ENCODE assay signal across 20 cellular contexts in the genomic region with DNA sequence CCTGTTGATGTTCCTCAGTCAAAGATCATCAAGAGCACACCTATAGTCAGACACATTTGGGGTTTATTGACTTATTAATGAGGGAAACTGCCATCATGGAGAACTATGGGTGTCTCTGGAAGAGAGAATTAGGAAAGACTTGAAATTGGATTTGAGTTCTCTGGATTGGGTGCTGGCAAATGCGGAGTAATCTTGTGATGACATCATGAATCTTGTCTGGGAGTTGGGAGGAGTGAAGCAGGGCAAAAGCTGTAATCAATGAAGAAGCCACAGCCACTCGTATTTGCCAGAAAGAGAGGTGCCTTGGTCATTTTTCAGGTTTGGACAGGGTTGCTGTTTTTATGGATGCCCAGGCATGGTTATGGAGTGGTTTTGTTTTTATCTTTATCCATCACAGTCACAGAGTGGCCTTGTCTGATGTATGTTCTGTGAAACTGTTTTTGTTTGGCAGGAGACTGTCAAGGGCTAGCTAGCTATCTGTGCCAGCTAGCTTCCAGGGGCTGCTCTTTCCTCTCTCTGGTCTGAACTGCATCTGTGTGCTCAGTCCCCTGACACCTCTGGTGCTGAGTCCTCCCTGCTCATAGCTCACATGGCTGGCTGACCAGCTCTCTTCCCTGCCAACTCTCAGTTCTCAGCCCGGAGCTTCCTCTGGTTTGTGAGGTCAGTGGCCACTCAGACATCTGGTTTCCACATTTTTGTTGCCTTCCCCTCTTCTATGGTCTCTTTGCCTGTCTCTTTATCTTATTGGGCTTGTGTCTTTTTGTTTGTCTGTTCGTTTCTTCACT.
"Had no signal": no experiment of that assay in that cellular context is flagged by ENCODE, and none has a peak within 500 bp of the region (broad histone marks: within the 10 kb centered on the region; RNA-seq: fewer than 3 reads in every experiment).

No MANE protein-coding gene starts in this region.

- H3K4me1 ChIP-seq: colonic mucosa, gastrocnemius medialis, neural progenitor cell had no signal

- H3K9me3 ChIP-seq: colonic mucosa, gastrocnemius medialis, tibial artery had no signal

- H3K4me3 ChIP-seq: colonic mucosa, dorsolateral prefrontal cortex, gastrocnemius medialis, lung, neural progenitor cell, tibial artery had no signal

- H2AFZ ChIP-seq: neural progenitor cell had no signal

- DNase-seq: activated CD4-positive, alpha-beta memory T cell treated with anti-CD3 and anti-CD28 coated beads for 36 hours; activated CD4-positive, alpha-beta T cell treated with anti-CD3 and anti-CD28 coated beads for 4 hours; activated CD4-positive, CD25-positive, alpha-beta regulatory T cell; activated naive CD4-positive, alpha-beta T cell treated with Interleukin-2 at 50 U/mL for 16 hours; activated naive CD8-positive, alpha-beta T cell treated with anti-CD3 and anti-CD28 coated beads for 36 hours; activated T-cell treated with anti-CD3 and anti-CD28 coated beads, Interleukin-2, amount 50 U/mL, for 48 hours; colonic mucosa; dorsolateral prefrontal cortex; effector memory CD8-positive, alpha-beta T cell; gastrocnemius medialis; hippocampal formation; left colon; naive thymus-derived CD8-positive, alpha-beta T cell; stimulated activated CD4-positive, alpha-beta T cell treated with anti-CD3 and anti-CD28 coated beads, Interleukin-4, amount 100 ng/mL, for 24 hours; stimulated activated naive CD8-positive, alpha-beta T cell treated with anti-CD3 and anti-CD28 coated beads, Interleukin-15, Interleukin-2, amounts not matched to agents 100 U/mL and 50 U/mL, for 24 hours; T-helper 17 cell; tibial artery had no signal

- ATAC-seq: effector memory CD8-positive, alpha-beta T cell; esophagus mucosa; gastrocnemius medialis; left colon; naive thymus-derived CD8-positive, alpha-beta T cell; stimulated activated naive CD8-positive, alpha-beta T cell treated with anti-CD3 and anti-CD28 coated beads, Interleukin-15, Interleukin-2, amounts not matched to agents 100 U/mL and 50 U/mL, for 24 hours; T-helper 17 cell had no signal

- H3K36me3 ChIP-seq: colonic mucosa, gastrocnemius medialis, neural progenitor cell, tibial artery had no signal

- H3K27me3 ChIP-seq: colonic mucosa, gastrocnemius medialis, neural progenitor cell had no signal

- H3K4me2 ChIP-seq: neural progenitor cell had no signal

- H3K9ac ChIP-seq: neural progenitor cell had no signal

- H3K27ac ChIP-seq: colonic mucosa, dorsolateral prefrontal cortex, gastrocnemius medialis, neural progenitor cell, tibial artery had no signal
